ENCODE assay signal across 23 cellular contexts in the genomic region with DNA sequence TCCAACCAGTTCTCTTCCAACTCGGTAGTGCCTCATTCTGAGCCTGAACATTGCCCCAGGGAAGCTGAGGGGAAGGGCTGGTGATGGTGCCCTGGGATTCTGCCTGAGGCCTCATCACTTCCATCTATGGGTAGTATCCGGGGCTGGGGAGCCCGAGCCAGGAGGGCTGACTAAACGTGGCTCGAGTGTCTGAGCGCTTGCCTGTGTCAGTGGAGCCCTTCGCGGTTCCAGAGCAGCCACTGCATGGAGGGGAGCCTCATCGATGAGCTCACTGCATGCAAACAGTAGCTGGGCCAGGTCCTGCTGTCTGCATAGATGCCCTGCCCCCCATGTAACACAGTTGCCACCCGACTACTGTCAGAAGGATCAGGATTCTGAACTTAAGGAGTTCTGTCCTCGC.
DNase-seq lines count a peak whose midpoint lies in the region; ATAC-seq, FAIRE-seq and TF ChIP-seq lines count a peak whose summit lies in the region.
"Had no signal": no experiment of that assay in that cellular context is flagged by ENCODE, and none has a peak within 500 bp of the region (broad histone marks: within the 10 kb centered on the region; RNA-seq: fewer than 3 reads in every experiment).

No MANE protein-coding gene starts in this region.

- no peaks in the 10 kb centered on the region for H3K9me3 ChIP-seq in GM23248 (ENCODE audit: low read depth)
- no peaks in the 10 kb centered on the region for H3K9me3 ChIP-seq in RWPE2 (ENCODE audit: severe bottlenecking)
- H3K9me3 ChIP-seq in kidney (ENCODE audit: control insufficient read depth in 1 of 2, low read length in 2 of 2), result no peaks in the 10 kb centered on the region
- no peaks in the 10 kb centered on the region for H3K9me3 ChIP-seq in tibial artery
- H3K9me3 ChIP-seq: uterus had no signal

- FAIRE-seq in kidney (lab: Jason Lieb, UNC), result no peak
- FAIRE-seq: frontal cortex, GM12878 had no signal

- no peaks in the 10 kb centered on the region for H3K9me2 ChIP-seq in GM23248 (ENCODE audit: insufficient read depth)

- peaks cover 79% of the 10 kb centered on the region for H3K79me2 ChIP-seq in GM23248 (ENCODE audit: insufficient read depth)

- 44 to 57% methylated on average over 11 of the region's 11 CpGs for WGBS in GM23248 (ENCODE audit: low coverage in 1 of 2, low lambda C conversion rate in 2 of 2, missing lambda C conversion rate in 2 of 2), 2 experiments

- H3K27ac ChIP-seq in GM23248 (peak overlapping the region; percentile 69), RWPE2 (ENCODE audit: poor library complexity, severe bottlenecking) (no peak overlapping the region), kidney (ENCODE audit: low read depth in 2 of 2, low read length in 2 of 2) (no peak overlapping the region), tibial artery (no peak overlapping the region)

- ATAC-seq in RWPE2 (ENCODE audit: low read depth), result no peak
- ATAC-seq: CD8-positive, alpha-beta T cell; GM12878; sciatic nerve had no signal

- in situ Hi-C loops in GM23248 (cut with MboI), result no loop called here

- intact Hi-C loops in kidney (cut with DNase I) (no loop called here), tibial artery (cut with DNase I; ENCODE audit: low total_unique reads) (loop anchor here (5.0 kb wide), 2 partner anchors 57 to 128 kb away; a partner anchor contains a TSS)

- no peaks in the 10 kb centered on the region for H4K20me1 ChIP-seq in GM23248 (ENCODE audit: insufficient read depth)

- no peak overlapping the region for H3K4me3 ChIP-seq in GM23248
- no peak overlapping the region for H3K4me3 ChIP-seq in RWPE2 (ENCODE audit: severe bottlenecking)
- no peak overlapping the region for H3K4me3 ChIP-seq in kidney (ENCODE audit: low read length in 2 of 2)
- H3K4me3 ChIP-seq in tibial artery, result no peak overlapping the region
- H3K4me3 ChIP-seq: GM12878, uterus had no signal

- TF ChIP-seq CTCF in RWPE2 (IDR thresholded peaks at IDR 0.05; ENCODE audit: poor library complexity, severe bottlenecking) (no peak), kidney (IDR thresholded peaks at IDR 0.05; ENCODE audit: borderline replicate concordance, extremely low read depth, insufficient read depth) (no peak), tibial artery (IDR thresholded peaks at IDR 0.05) (no peak)

- H3K27me3 ChIP-seq in GM23248 (replicated peaks; ENCODE audit: insufficient read depth) (no peaks in the 10 kb centered on the region), RWPE2 (ENCODE audit: insufficient read depth, poor library complexity, severe bottlenecking) (no peaks in the 10 kb centered on the region), tibial artery (no peaks in the 10 kb centered on the region)
- H3K27me3 ChIP-seq: uterus had no signal

- no peak overlapping the region for H3K9ac ChIP-seq in GM23248
- no peak overlapping the region for H3K9ac ChIP-seq in kidney (ENCODE audit: low read length in 2 of 2)

- peaks cover 34% of the 10 kb centered on the region for H3F3A ChIP-seq in GM23248 (ENCODE audit: insufficient read depth)

- peak overlapping the region; percentile 34 for H3K4me2 ChIP-seq in GM23248 (ENCODE audit: unreplicated experiment)

- DNase-seq in GM23248 (peak; percentile 90), RWPE2 (ENCODE audit: low spot score) (peak; percentile 56), kidney (peak; percentile 39), tibial artery (peak; percentile 54 to 70), NOMO-1 treated with DMSO at 0.1 percent for 48 hours (lab: John Stamatoyannopoulos, UW; ENCODE audit: unreplicated experiment) (no peak), NCI-H1092 (lab: John Stamatoyannopoulos, UW) (no peak), COLO668 (lab: John Stamatoyannopoulos, UW; ENCODE audit: unreplicated experiment) (no peak)
- DNase-seq: activated CD4-positive, alpha-beta T cell treated with anti-CD3 and anti-CD28 coated beads for 1 hour; activated naive CD4-positive, alpha-beta T cell treated with anti-CD3 and anti-CD28 coated beads for 36 hours; activated T-cell treated with anti-CD3 and anti-CD28 coated beads, Interleukin-2, amount 50 U/mL, for 48 hours; CD8-positive, alpha-beta T cell; erythroblast; hippocampal formation; NCI-H1105 treated with DMSO at 0.1 percent for 48 hours; NCI-H2029 treated with DMSO at 0.1 percent for 48 hours; NCI-H226; NCI-H748 treated with DMSO at 0.1 percent for 48 hours; SHP77; substantia nigra; uterus had no signal

- H2AFZ ChIP-seq in GM23248, result no peak overlapping the region

- H3K4me1 ChIP-seq in GM23248 (ENCODE audit: insufficient read depth) (peaks cover 39% of the 10 kb centered on the region), RWPE2 (ENCODE audit: insufficient read depth, poor library complexity, severe bottlenecking) (peaks cover 5% of the 10 kb centered on the region), kidney (ENCODE audit: control insufficient read depth in 1 of 2, insufficient read depth in 1 of 2, low read depth in 1 of 2, low read length in 2 of 2) (peaks cover 3 to 10% of the 10 kb centered on the region in 2 donors), tibial artery (peaks cover 0 to 48% (median 32%) of the 10 kb centered on the region in 4 donors)
- H3K4me1 ChIP-seq: uterus had no signal

- H3K36me3 ChIP-seq in GM23248 (ENCODE audit: low read depth), result no peaks in the 10 kb centered on the region
- no peaks in the 10 kb centered on the region for H3K36me3 ChIP-seq in RWPE2 (ENCODE audit: low read depth)
- no peaks in the 10 kb centered on the region for H3K36me3 ChIP-seq in kidney (ENCODE audit: control insufficient read depth in 1 of 2, insufficient read depth in 2 of 2, low read length in 2 of 2)
- no peaks in the 10 kb centered on the region for H3K36me3 ChIP-seq in tibial artery
- H3K36me3 ChIP-seq: uterus had no signal

Comparison
In these comparisons a context has a peak if more than half of its experiments do, and no peak if none do; other contexts are left out.
1. DNase-seq: peak in GM23248 (single experiment), RWPE2 (single experiment), kidney (single experiment) and tibial artery (2 of 2); none in NOMO-1 treated with DMSO at 0.1 percent for 48 hours (single experiment), NCI-H1092 (single experiment) and COLO668 (single experiment).